Comparison of ENCODE assay signal across 8 cellular contexts in the genomic region with DNA sequence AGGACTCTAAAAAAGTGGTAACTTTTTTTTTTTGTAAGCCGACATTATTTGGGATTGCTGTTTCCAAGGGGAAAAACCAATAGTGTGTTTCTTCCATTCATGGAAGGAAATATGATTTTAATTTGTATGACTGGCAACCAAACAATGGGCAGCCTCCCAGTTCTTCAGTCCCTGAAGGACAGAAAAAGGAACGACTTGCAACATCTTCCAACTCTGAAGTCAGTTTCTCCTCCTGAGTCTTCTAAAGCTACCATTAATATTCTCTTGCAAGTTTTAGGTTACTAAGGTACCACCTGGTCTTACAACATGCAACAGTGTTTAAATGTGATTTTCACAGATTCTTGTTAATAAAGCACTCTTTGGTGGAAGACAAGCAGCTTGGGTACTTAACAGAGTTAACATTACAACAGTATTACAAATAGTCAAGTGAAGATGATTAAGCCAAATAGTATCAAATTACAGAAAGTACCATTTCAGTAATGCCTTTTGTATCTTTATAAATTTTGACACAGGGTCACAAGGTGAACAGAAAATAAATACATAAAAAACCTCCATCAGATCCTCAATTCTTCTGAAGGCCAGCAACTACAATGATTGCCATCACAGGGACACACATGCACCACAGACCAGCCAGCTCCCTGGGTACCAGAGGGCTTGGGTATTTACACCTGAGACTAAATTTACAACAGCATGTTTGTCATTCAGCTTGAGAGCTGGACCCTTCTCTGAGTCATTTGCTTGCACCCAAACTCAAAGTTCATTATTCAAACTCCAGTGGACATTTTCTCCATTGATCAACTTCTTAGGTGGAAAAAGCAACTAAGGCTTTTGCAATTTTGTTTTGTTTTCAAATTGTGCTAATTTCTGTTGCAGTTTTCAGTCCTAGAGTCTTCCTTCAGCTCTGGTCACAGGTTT. TPM values are rescaled to one million over a fixed set of nuclear protein-coding genes. Genes with fewer than 3 reads are reported as not detected.
DNase-seq lines count a peak whose midpoint lies in the region; ATAC-seq and TF ChIP-seq lines count a peak whose summit lies in the region.
"Not testable (repeated sequence)": the region's sequence is repeated elsewhere in the genome, so short reads cannot be mapped to it uniquely, and the experiment has no call there.

No MANE protein-coding gene starts in this region.

- not testable (repeated sequence) for H2AK5ac ChIP-seq in mesenchymal stem cell (ENCODE audit: low read length, severe bottlenecking)

- H3K23ac ChIP-seq in mesenchymal stem cell (ENCODE audit: low read length in 2 of 2): not testable (repeated sequence)

- H3K36me3 ChIP-seq in esophagus muscularis mucosa (peaks cover 0 to 30% (median 15%) of the 10 kb centered on the region in 4 donors), mesenchymal stem cell (ENCODE audit: control insufficient read depth in 1 of 2, insufficient read depth in 2 of 2, low read depth in 1 of 2, low read length in 2 of 2) (peaks cover 20 to 35% of the 10 kb centered on the region in 2 experiments)
- not testable (repeated sequence) for H3K36me3 ChIP-seq in skeletal muscle tissue (ENCODE audit: control insufficient read depth in 3 of 3, insufficient read depth in 3 of 3, low read length in 3 of 3); vagina

- not testable (repeated sequence) for H2BK120ac ChIP-seq in mesenchymal stem cell (ENCODE audit: low read depth, low read length)

- H3K4me2 ChIP-seq in mesenchymal stem cell (ENCODE audit: low read length, poor library complexity, severe bottlenecking): not testable (repeated sequence)

- TF ChIP-seq POLR2A in esophagus muscularis mucosa (IDR thresholded peaks at IDR 0.05; ENCODE audit: low read depth); vagina (IDR thresholded peaks at IDR 0.05): not testable (repeated sequence)

- not testable (repeated sequence) for TF ChIP-seq EP300 in esophagus muscularis mucosa (IDR thresholded peaks at IDR 0.05)

- H2BK15ac ChIP-seq in mesenchymal stem cell (ENCODE audit: low read depth, poor library complexity, severe bottlenecking): not testable (repeated sequence)

- peak overlapping the region in 1 of 5 experiments; percentile 21 for H3K4me3 Mint-ChIP-seq in brain

- intact Hi-C loops in esophagus muscularis mucosa (cut with DNase I); Right ventricle myocardium inferior (cut with DNase I); vagina (cut with DNase I): not testable (repeated sequence)

- not testable (repeated sequence) for H3K18ac ChIP-seq in mesenchymal stem cell (ENCODE audit: low read depth in 1 of 2, low read length in 2 of 2)

- H3K4me1 Mint-ChIP-seq in brain: peaks cover 18% of the 10 kb centered on the region

- H3K79me1 ChIP-seq in mesenchymal stem cell (replicated peaks; ENCODE audit: low read length, poor library complexity, severe bottlenecking): peaks cover 10% of the 10 kb centered on the region

- H3K9ac ChIP-seq in mesenchymal stem cell (ENCODE audit: low read length): peak overlapping the region; percentile 90
- H3K9ac ChIP-seq in skeletal muscle tissue (ENCODE audit: low read depth in 1 of 3, low read length in 3 of 3): not testable (repeated sequence)

- not testable (repeated sequence) for H3K9me3 ChIP-seq in esophagus muscularis mucosa; mesenchymal stem cell (ENCODE audit: control insufficient read depth, low read length); skeletal muscle tissue (ENCODE audit: control insufficient read depth in 3 of 3, low read length in 3 of 3); vagina

- H2BK12ac ChIP-seq in mesenchymal stem cell (ENCODE audit: low read length in 2 of 2): not testable (repeated sequence)

- not testable (repeated sequence) for H3K4ac ChIP-seq in mesenchymal stem cell (ENCODE audit: low read depth in 1 of 2, low read length in 2 of 2)

- peak; percentile 24 for DNase-seq in GM03348 (ENCODE audit: low spot score)
- peak; percentile 21 for DNase-seq in M059J (ENCODE audit: low read depth)
- DNase-seq in esophagus muscularis mucosa (ENCODE audit: extremely low spot score); Right ventricle myocardium inferior (ENCODE audit: missing footprints); mesenchymal stem cell; vagina (ENCODE audit: extremely low spot score in 2 of 2): not testable (repeated sequence)

- H3K4me1 ChIP-seq in esophagus muscularis mucosa: peaks cover 13 to 27% (median 24%) of the 10 kb centered on the region in 4 donors
- not testable (repeated sequence) for H3K4me1 ChIP-seq in mesenchymal stem cell (ENCODE audit: control insufficient read depth, insufficient read depth, low read depth, low read length); skeletal muscle tissue (ENCODE audit: control insufficient read depth in 3 of 3, insufficient read depth in 3 of 3, low read length in 3 of 3); vagina

- not testable (repeated sequence) for H3K27me3 Mint-ChIP-seq in brain

- not testable (repeated sequence) for TF ChIP-seq CTCF in brain (conservative IDR thresholded peaks at IDR 0.05); esophagus muscularis mucosa (IDR thresholded peaks at IDR 0.05); vagina (IDR thresholded peaks at IDR 0.05)

- not testable (repeated sequence) for H3K9me3 Mint-ChIP-seq in brain

- not testable (repeated sequence) for H3K4me3 ChIP-seq in esophagus muscularis mucosa; skeletal muscle tissue (ENCODE audit: low read length in 3 of 3); vagina
- H3K4me3 ChIP-seq in mesenchymal stem cell (ENCODE audit: insufficient read depth in 1 of 2, low read depth in 1 of 2, low read length in 2 of 2): peak overlapping the region in 1 of 2 experiments; percentile 38

- not testable (repeated sequence) for H3K27me3 ChIP-seq in esophagus muscularis mucosa; mesenchymal stem cell (ENCODE audit: control insufficient read depth in 1 of 2, insufficient read depth in 1 of 2, low read length in 2 of 2); skeletal muscle tissue (ENCODE audit: control insufficient read depth in 3 of 3, insufficient read depth in 3 of 3, low read length in 3 of 3); vagina

- H3K36me3 Mint-ChIP-seq in brain: peaks cover 18% of the 10 kb centered on the region

- not testable (repeated sequence) for H3K14ac ChIP-seq in mesenchymal stem cell (ENCODE audit: low read length in 2 of 2)

- not testable (repeated sequence) for H4K91ac ChIP-seq in mesenchymal stem cell (ENCODE audit: low read length)

- H3K27ac Mint-ChIP-seq in brain: peak overlapping the region in 3 of 5 experiments; percentile 61 to 88 (median 72)

- not testable (repeated sequence) for H2BK5ac ChIP-seq in mesenchymal stem cell (ENCODE audit: low read depth, low read length, poor library complexity, severe bottlenecking)

- WGBS in esophagus muscularis mucosa: 69% methylated on average over 2 of the region's 2 CpGs
- 89% methylated on average over 2 of the region's 2 CpGs for WGBS in mesenchymal stem cell

- ATAC-seq in Right ventricle myocardium inferior: peak; percentile 45

- H4K8ac ChIP-seq in mesenchymal stem cell (ENCODE audit: low read length): not testable (repeated sequence)

- not testable (repeated sequence) for H2AFZ ChIP-seq in mesenchymal stem cell (ENCODE audit: low read depth, low read length)

- H3K27ac ChIP-seq in esophagus muscularis mucosa (replicated peaks in 1 of 4) (peak overlapping the region in 3 of 4 donors; percentile 28 to 34 (median 31)), skeletal muscle tissue (ENCODE audit: low read depth, low read length) (peak overlapping the region; percentile 20), vagina (peak overlapping the region; percentile 27)
- H3K27ac ChIP-seq in mesenchymal stem cell (ENCODE audit: low read length, poor library complexity, severe bottlenecking): not testable (repeated sequence)

RNA-seq across cellular contexts. Expression of a gene that starts 53.1 kb away (rescaled TPM):
- total RNA-seq in M059J (2014; rRNA removed; shearing (Covaris generic)): 9.2 and 13.6 TPM in 2 replicates
- polyA plus RNA-seq in brain (ENCODE audit: insufficient read depth, low read depth, low replicate concordance): 44.6 TPM
- total RNA-seq in esophagus muscularis mucosa: 10 to 100 TPM; 38.4 to 97.2 (median 54.2) TPM
- 25.8 TPM for total RNA-seq in Right ventricle myocardium inferior
- polyA plus RNA-seq in mesenchymal stem cell (2013, experiment 1 of 2): 19.7 TPM
- polyA plus RNA-seq in mesenchymal stem cell (2013, experiment 2 of 2): 18.7 TPM
- 8.4 TPM for total RNA-seq in skeletal muscle tissue
- 17.2 TPM for total RNA-seq in vagina
